Comparison of ENCODE assay signal across 17 cellular contexts in genomic region chr7:153457796-153458195, GRCh38.
DNase-seq lines count a peak whose midpoint lies in the region; ATAC-seq and TF ChIP-seq lines count a peak whose summit lies in the region.
"Had no signal": no experiment of that assay in that cellular context is flagged by ENCODE, and none has a peak within 500 bp of the region (broad histone marks: within the 10 kb centered on the region; RNA-seq: fewer than 3 reads in every experiment).

No MANE protein-coding gene starts in this region.

- ATAC-seq in GM19397 (IDR thresholded peaks at IDR 0.05; ENCODE audit: unreplicated experiment) = no peak
- ATAC-seq: HepG2 had no signal

- H3K27me3 ChIP-seq in MG63 (no peaks in the 10 kb centered on the region), BE2C (peaks cover 6% of the 10 kb centered on the region)
- H3K27me3 ChIP-seq: Peyer's patch had no signal

- DNase-seq in MG63 (peak; percentile 39), NCI-H146 treated with DMSO at 0.1 percent for 48 hours (lab: John Stamatoyannopoulos, UW; ENCODE audit: unreplicated experiment) (peak; percentile 98), NCI-H748 (lab: John Stamatoyannopoulos, UW; ENCODE audit: unreplicated experiment) (peak; percentile 55), kidney tubule cell (ENCODE audit: low spot score) (peak; percentile 1), BE2C (no peak)
- no peak for DNase-seq in activated CD4-positive, alpha-beta T cell treated with anti-CD3 and anti-CD28 coated beads, Interleukin-2, amount 50 U/mL, for 1 hour
- DNase-seq: ACHN; CD4-positive, alpha-beta memory T cell; EL; HFFc6; MM.1S; NCI-H1694 treated with DMSO at 0.1 percent for 48 hours; NCI-H526; Peyer's patch; SIG-M5 had no signal

- H3K9me3 ChIP-seq in MG63 (no peaks in the 10 kb centered on the region), BE2C (no peaks in the 10 kb centered on the region)

- H3K4me1 ChIP-seq in BE2C = no peaks in the 10 kb centered on the region
- H3K4me1 ChIP-seq: Peyer's patch had no signal

- H3K36me3 ChIP-seq in MG63 (no peaks in the 10 kb centered on the region), BE2C (no peaks in the 10 kb centered on the region)
- H3K36me3 ChIP-seq: Peyer's patch had no signal

- TF ChIP-seq CTCF in BE2C (IDR thresholded peaks at IDR 0.05; ENCODE audit: low read depth, low read length) = no peak

- H3K4me3 ChIP-seq in MG63 = no peak overlapping the region
- no peak overlapping the region for H3K4me3 ChIP-seq in BE2C (ENCODE audit: low read depth, low read length)
- H3K4me3 ChIP-seq: Peyer's patch had no signal

Comparison
In these comparisons a context has a peak if more than half of its experiments do, and no peak if none do; other contexts are left out.
1. DNase-seq: peak in MG63 (single experiment), NCI-H146 treated with DMSO at 0.1 percent for 48 hours (single experiment), NCI-H748 (single experiment) and kidney tubule cell (single experiment); none in activated CD4-positive, alpha-beta T cell treated with anti-CD3 and anti-CD28 coated beads, Interleukin-2, amount 50 U/mL, for 1 hour (single experiment) and BE2C (single experiment).